Comparison of ENCODE assay signal across 8 cellular contexts in the genomic region with DNA sequence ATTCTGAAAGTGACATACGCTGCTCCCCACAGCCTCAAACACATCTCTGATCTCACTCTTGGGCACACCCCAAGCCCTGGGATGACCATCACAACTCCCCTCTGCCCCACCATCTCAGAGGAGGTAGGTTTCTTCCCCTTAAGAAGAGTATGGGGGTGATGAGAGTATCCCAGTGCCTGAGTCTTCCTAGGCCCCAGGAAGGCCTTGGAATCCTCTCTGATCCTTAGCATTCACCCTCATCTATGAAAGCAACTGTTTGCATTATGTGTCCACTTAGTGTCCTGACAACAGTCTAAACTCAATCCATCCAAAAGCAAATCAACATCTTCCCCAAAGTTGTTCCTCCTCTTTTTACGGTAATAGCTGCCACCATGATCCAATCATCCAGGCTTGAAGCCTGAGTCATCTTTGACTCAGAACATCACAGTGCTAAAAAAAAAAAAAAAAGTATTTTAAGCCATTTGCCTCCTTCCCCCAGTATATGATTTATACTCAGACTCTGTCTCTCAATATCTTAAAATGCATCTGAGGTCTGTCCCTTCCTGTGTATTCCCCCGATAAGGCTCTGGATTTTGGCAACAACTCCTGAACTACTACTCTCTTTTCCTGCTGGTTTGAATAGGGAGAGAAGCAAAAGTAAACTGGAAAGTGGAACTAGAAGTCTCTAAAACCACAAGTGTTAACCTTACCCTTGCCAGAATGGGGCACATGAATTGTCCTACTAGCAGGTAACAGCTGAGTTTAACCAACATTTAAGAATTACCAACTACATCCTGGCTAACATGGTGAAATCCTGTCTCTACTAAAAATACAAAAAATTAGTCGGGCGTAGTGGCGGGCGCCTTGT. TPM values are rescaled to one million over a fixed set of nuclear protein-coding genes. Genes with fewer than 3 reads are reported as not detected.
DNase-seq lines count a peak whose midpoint lies in the region; ATAC-seq lines count a peak whose summit lies in the region.

No MANE protein-coding gene starts in this region.

- no peaks in the 10 kb centered on the region for H3K36me3 ChIP-seq in urinary bladder (ENCODE audit: insufficient read depth)

- WGBS in urinary bladder = 64% methylated on average over 7 of the region's 7 CpGs

- no peaks in the 10 kb centered on the region for H3K4me1 ChIP-seq in urinary bladder (ENCODE audit: insufficient read depth)

- H3K27ac ChIP-seq in urinary bladder (ENCODE audit: low read depth) = peak overlapping the region; percentile 68

- ATAC-seq in GM21381 (IDR thresholded peaks at IDR 0.05; ENCODE audit: unreplicated experiment) = peak; percentile 38
- ATAC-seq in HG03575 (IDR thresholded peaks at IDR 0.05; ENCODE audit: extremely low read depth, insufficient number of reproducible peaks, low FRiP score, unreplicated experiment) = peak; percentile 21

- DNase-seq in ELR (ENCODE audit: low read depth) (peak; percentile 90), amniotic epithelial cell (ENCODE audit: low read depth) (peak; percentile 91), kidney glomerular epithelial cell (lab: John Stamatoyannopoulos, UW) (peak; percentile 69), NCI-H2171 (lab: John Stamatoyannopoulos, UW) (no peak), NCI-H345 treated with DMSO at 0.1 percent for 48 hours (lab: John Stamatoyannopoulos, UW; ENCODE audit: unreplicated experiment) (no peak)

- no peak overlapping the region for H3K4me3 ChIP-seq in urinary bladder (ENCODE audit: low read depth, low read length)

RNA-seq across cellular contexts. Expression of gene POPDC2, which starts 22.5 kb away (rescaled TPM):
- total RNA-seq in urinary bladder = 11.5 TPM
- polyA plus RNA-seq in urinary bladder = 65.7 TPM

RNA-seq across cellular contexts. Expression of gene COX17, which starts 39.3 kb away (rescaled TPM):
- total RNA-seq in urinary bladder = 20.6 TPM
- polyA plus RNA-seq in urinary bladder = 86.6 TPM

RNA-seq across cellular contexts. Expression of gene PLA1A, which starts 40.2 kb away (rescaled TPM):
- 0.42 TPM for total RNA-seq in urinary bladder
- polyA plus RNA-seq in urinary bladder = 1.2 TPM

RNA-seq across cellular contexts. Expression of gene ADPRH, which starts 58.6 kb away (rescaled TPM):
- total RNA-seq in urinary bladder = 3.0 TPM
- polyA plus RNA-seq in urinary bladder = 13.0 TPM

Comparison
In these comparisons a context has a peak if more than half of its experiments do, and no peak if none do; other contexts are left out.
1. DNase-seq: peak in ELR (single experiment), amniotic epithelial cell (single experiment) and kidney glomerular epithelial cell (single experiment); none in NCI-H2171 (single experiment) and NCI-H345 treated with DMSO at 0.1 percent for 48 hours (single experiment).